1 cellular context compared by ENCODE assay signal in the genomic region with DNA sequence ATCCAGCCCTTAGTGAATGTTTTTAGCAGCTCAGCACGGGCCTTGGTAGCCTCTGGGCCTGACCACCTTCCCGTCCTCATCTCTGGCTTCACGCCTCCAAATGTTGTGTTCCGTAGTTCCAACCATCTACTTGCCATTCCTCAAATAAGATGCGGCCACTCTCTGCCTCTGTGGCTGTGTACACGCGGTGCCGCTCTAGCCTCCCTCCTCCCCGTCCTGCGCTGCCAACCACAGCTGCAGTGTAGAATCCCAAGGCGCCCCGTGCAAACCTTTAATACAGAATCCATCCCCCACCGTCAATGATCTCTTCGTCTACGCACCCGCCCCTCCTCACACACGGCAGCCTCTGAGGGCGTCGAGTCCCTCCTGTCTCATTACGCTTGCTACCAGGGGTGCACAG.
TF ChIP-seq lines count a peak whose summit lies in the region.

No MANE protein-coding gene starts in this region.

TF ChIP-seq in WTC11, 78 proteins besides CTCF, POLR2A, EP300 and RAD21 (continued from another document):
- no peak for TF ChIP-seq AR (CRISPR knock-in tag; IDR thresholded peaks at IDR 0.05)
- no peak for TF ChIP-seq TEAD1 (CRISPR knock-in tag; IDR thresholded peaks at IDR 0.05)
- TF ChIP-seq ZNF396 (CRISPR knock-in tag; IDR thresholded peaks at IDR 0.05; ENCODE audit: borderline replicate concordance) = no peak
- TF ChIP-seq, protein P1, sequence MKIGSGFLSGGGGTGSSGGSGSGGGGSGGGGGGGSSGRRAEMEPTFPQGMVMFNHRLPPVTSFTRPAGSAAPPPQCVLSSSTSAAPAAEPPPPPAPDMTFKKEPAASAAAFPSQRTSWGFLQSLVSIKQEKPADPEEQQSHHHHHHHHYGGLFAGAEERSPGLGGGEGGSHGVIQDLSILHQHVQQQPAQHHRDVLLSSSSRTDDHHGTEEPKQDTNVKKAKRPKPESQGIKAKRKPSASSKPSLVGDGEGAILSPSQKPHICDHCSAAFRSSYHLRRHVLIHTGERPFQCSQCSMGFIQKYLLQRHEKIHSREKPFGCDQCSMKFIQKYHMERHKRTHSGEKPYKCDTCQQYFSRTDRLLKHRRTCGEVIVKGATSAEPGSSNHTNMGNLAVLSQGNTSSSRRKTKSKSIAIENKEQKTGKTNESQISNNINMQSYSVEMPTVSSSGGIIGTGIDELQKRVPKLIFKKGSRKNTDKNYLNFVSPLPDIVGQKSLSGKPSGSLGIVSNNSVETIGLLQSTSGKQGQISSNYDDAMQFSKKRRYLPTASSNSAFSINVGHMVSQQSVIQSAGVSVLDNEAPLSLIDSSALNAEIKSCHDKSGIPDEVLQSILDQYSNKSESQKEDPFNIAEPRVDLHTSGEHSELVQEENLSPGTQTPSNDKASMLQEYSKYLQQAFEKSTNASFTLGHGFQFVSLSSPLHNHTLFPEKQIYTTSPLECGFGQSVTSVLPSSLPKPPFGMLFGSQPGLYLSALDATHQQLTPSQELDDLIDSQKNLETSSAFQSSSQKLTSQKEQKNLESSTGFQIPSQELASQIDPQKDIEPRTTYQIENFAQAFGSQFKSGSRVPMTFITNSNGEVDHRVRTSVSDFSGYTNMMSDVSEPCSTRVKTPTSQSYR (CRISPR knock-in tag; IDR thresholded peaks at IDR 0.05) = no peak
